9 cellular contexts compared by ENCODE assay signal in genomic region chr13:114035583-114036501, GRCh38.
DNase-seq lines count a peak whose midpoint lies in the region; ATAC-seq and TF ChIP-seq lines count a peak whose summit lies in the region.
"Had no signal": no experiment of that assay in that cellular context is flagged by ENCODE, and none has a peak within 500 bp of the region (broad histone marks: within the 10 kb centered on the region; RNA-seq: fewer than 3 reads in every experiment).

No MANE protein-coding gene starts in this region.

- H3K27ac ChIP-seq in mesenchymal stem cell (ENCODE audit: low read length, poor library complexity, severe bottlenecking), result peak overlapping the region; percentile 55
- H3K27ac ChIP-seq in mesendoderm (ENCODE audit: low read depth, low read length), result no peak overlapping the region

- H3K79me2 ChIP-seq in mesendoderm (ENCODE audit: control insufficient read depth, insufficient read depth, low read length), result no peaks in the 10 kb centered on the region

- no peak overlapping the region for H3K23ac ChIP-seq in mesenchymal stem cell (ENCODE audit: low read length in 2 of 2)
- H3K23ac ChIP-seq in mesendoderm (ENCODE audit: low read length), result no peak overlapping the region

- peaks cover 37 to 73% of the 10 kb centered on the region in 2 experiments for H3K36me3 ChIP-seq in mesenchymal stem cell (ENCODE audit: control insufficient read depth in 1 of 2, insufficient read depth in 2 of 2, low read depth in 1 of 2, low read length in 2 of 2)
- H3K36me3 ChIP-seq in mesendoderm (ENCODE audit: control insufficient read depth, insufficient read depth, low read length), result no peaks in the 10 kb centered on the region
- no peaks in the 10 kb centered on the region for H3K36me3 ChIP-seq in mucosa of descending colon (ENCODE audit: low read depth)

- H3K4me3 ChIP-seq in mesenchymal stem cell (ENCODE audit: insufficient read depth in 1 of 2, low read depth in 1 of 2, low read length in 2 of 2) (peak overlapping the region in 1 of 2 experiments; percentile 65), mesendoderm (ENCODE audit: low read length) (no peak overlapping the region), mucosa of descending colon (no peak overlapping the region)

- H3K9me3 ChIP-seq in mesenchymal stem cell (ENCODE audit: control insufficient read depth, low read length) (no peaks in the 10 kb centered on the region), mucosa of descending colon (no peaks in the 10 kb centered on the region)

- no peak overlapping the region for H3K56ac ChIP-seq in mesendoderm (ENCODE audit: low read length)

- H2BK120ac ChIP-seq in mesenchymal stem cell (ENCODE audit: low read depth, low read length), result no peak overlapping the region
- no peak overlapping the region for H2BK120ac ChIP-seq in mesendoderm (ENCODE audit: low read depth, low read length)

- H3K27me3 Mint-ChIP-seq in activated naive CD8-positive, alpha-beta T cell, result no peaks in the 10 kb centered on the region
- H3K27me3 Mint-ChIP-seq in activated naive CD8-positive, alpha-beta T cell treated with anti-CD3 and anti-CD28 coated beads, Interleukin-2, amount 50 U/mL, for 24 hours, result no peaks in the 10 kb centered on the region
- H3K27me3 Mint-ChIP-seq in endothelial cell (ENCODE audit: unreplicated experiment) (peaks cover 17% of the 10 kb centered on the region), type B pancreatic cell (no peaks in the 10 kb centered on the region)
- H3K27me3 Mint-ChIP-seq: naive thymus-derived CD8-positive, alpha-beta T cell had no signal

- H2AK5ac ChIP-seq in mesenchymal stem cell (ENCODE audit: low read length, severe bottlenecking) (peak overlapping the region; percentile 33), mesendoderm (ENCODE audit: low read length) (no peak overlapping the region)

- H3K4me1 Mint-ChIP-seq in activated naive CD8-positive, alpha-beta T cell (ENCODE audit: low read depth), result peaks cover 26% of the 10 kb centered on the region
- H3K4me1 Mint-ChIP-seq in activated naive CD8-positive, alpha-beta T cell treated with anti-CD3 and anti-CD28 coated beads, Interleukin-2, amount 50 U/mL, for 24 hours, result peaks cover 7% of the 10 kb centered on the region
- H3K4me1 Mint-ChIP-seq in endothelial cell (ENCODE audit: unreplicated experiment) (peaks cover 33% of the 10 kb centered on the region), type B pancreatic cell (ENCODE audit: unreplicated experiment) (peaks cover 35% of the 10 kb centered on the region)

- intact Hi-C loops in mucosa of descending colon (cut with DNase I, micrococcal nuclease), result no loop called here

- H3K18ac ChIP-seq in mesenchymal stem cell (ENCODE audit: low read depth in 1 of 2, low read length in 2 of 2) (peak overlapping the region in 1 of 2 experiments; percentile 1), mesendoderm (ENCODE audit: low read length) (no peak overlapping the region)

- 73% methylated on average over 39 of the region's 39 CpGs for WGBS in mesenchymal stem cell
- no CpG with 5 or more reads among the region's 39 CpGs for WGBS in mesendoderm (ENCODE audit: extremely low coverage, insufficient coverage, low lambda C conversion rate)

- no peak overlapping the region for H4K5ac ChIP-seq in mesendoderm (ENCODE audit: low read length)

- H3K4me2 ChIP-seq in mesenchymal stem cell (ENCODE audit: low read length, poor library complexity, severe bottlenecking), result no peak overlapping the region
- H3K4me2 ChIP-seq in mesendoderm (ENCODE audit: low read length), result no peak overlapping the region

- H3K79me1 ChIP-seq in mesenchymal stem cell (replicated peaks; ENCODE audit: low read length, poor library complexity, severe bottlenecking) (no peaks in the 10 kb centered on the region), mesendoderm (ENCODE audit: low read length) (peaks cover 5% of the 10 kb centered on the region)

- peak overlapping the region; percentile 27 for H4K8ac ChIP-seq in mesenchymal stem cell (ENCODE audit: low read length)
- no peak overlapping the region for H4K8ac ChIP-seq in mesendoderm (ENCODE audit: low read depth, low read length)

- H2BK5ac ChIP-seq in mesenchymal stem cell (ENCODE audit: low read depth, low read length, poor library complexity, severe bottlenecking), result no peak overlapping the region
- no peak overlapping the region for H2BK5ac ChIP-seq in mesendoderm (ENCODE audit: low read length)

- no peak overlapping the region for H3K4me3 Mint-ChIP-seq in activated naive CD8-positive, alpha-beta T cell
- H3K4me3 Mint-ChIP-seq in activated naive CD8-positive, alpha-beta T cell treated with anti-CD3 and anti-CD28 coated beads, Interleukin-2, amount 50 U/mL, for 24 hours, result no peak overlapping the region
- H3K4me3 Mint-ChIP-seq in endothelial cell (ENCODE audit: unreplicated experiment) (no peak overlapping the region), type B pancreatic cell (peak overlapping the region; percentile 22)

- H3K27ac Mint-ChIP-seq in activated naive CD8-positive, alpha-beta T cell, result peak overlapping the region; percentile 66
- no peak overlapping the region for H3K27ac Mint-ChIP-seq in activated naive CD8-positive, alpha-beta T cell treated with anti-CD3 and anti-CD28 coated beads, Interleukin-2, amount 50 U/mL, for 24 hours
- peak overlapping the region; percentile 36 for H3K27ac Mint-ChIP-seq in endothelial cell (ENCODE audit: unreplicated experiment)
- no peak overlapping the region for H3K27ac Mint-ChIP-seq in type B pancreatic cell

- H3K9ac ChIP-seq in mesenchymal stem cell (ENCODE audit: low read length), result peak overlapping the region; percentile 72
- no peak overlapping the region for H3K9ac ChIP-seq in mesendoderm (ENCODE audit: low read length)

- no peak for DNase-seq in activated naive CD8-positive, alpha-beta T cell treated with anti-CD3 and anti-CD28 coated beads, Interleukin-2, amount 50 U/mL, for 24 hours
- DNase-seq in endothelial cell (ENCODE audit: low spot score), result peak; percentile 47
- DNase-seq in mesenchymal stem cell, result no peak
- DNase-seq in type B pancreatic cell (ENCODE audit: extremely low spot score, unreplicated experiment), result no peak
- DNase-seq in mesendoderm, result no peak
- no peak for DNase-seq in LoVo (ENCODE audit: low spot score)
- no peak for DNase-seq in mucosa of descending colon
- DNase-seq: naive thymus-derived CD8-positive, alpha-beta T cell had no signal

- H3K9me3 Mint-ChIP-seq in activated naive CD8-positive, alpha-beta T cell (ENCODE audit: low read depth), result no peaks in the 10 kb centered on the region
- H3K9me3 Mint-ChIP-seq in activated naive CD8-positive, alpha-beta T cell treated with anti-CD3 and anti-CD28 coated beads, Interleukin-2, amount 50 U/mL, for 24 hours, result no peaks in the 10 kb centered on the region
- H3K9me3 Mint-ChIP-seq in endothelial cell (ENCODE audit: unreplicated experiment), result no peaks in the 10 kb centered on the region
- no peaks in the 10 kb centered on the region for H3K9me3 Mint-ChIP-seq in type B pancreatic cell

- TF ChIP-seq CTCF in endothelial cell (IDR thresholded peaks at IDR 0.05; ENCODE audit: unreplicated experiment), result no peak
- no peak for TF ChIP-seq CTCF in type B pancreatic cell (conservative IDR thresholded peaks at IDR 0.05)
- TF ChIP-seq CTCF in mucosa of descending colon (IDR thresholded peaks at IDR 0.05), result no peak

- H2BK12ac ChIP-seq in mesenchymal stem cell (ENCODE audit: low read length in 2 of 2), result no peak overlapping the region

- H3K4me1 ChIP-seq in mesenchymal stem cell (ENCODE audit: control insufficient read depth, insufficient read depth, low read depth, low read length) (peaks cover 70% of the 10 kb centered on the region), mesendoderm (ENCODE audit: control insufficient read depth, low read depth, low read length) (no peaks in the 10 kb centered on the region), mucosa of descending colon (ENCODE audit: low read depth) (no peaks in the 10 kb centered on the region)

- H3K36me3 Mint-ChIP-seq in activated naive CD8-positive, alpha-beta T cell, result no peaks in the 10 kb centered on the region
- H3K36me3 Mint-ChIP-seq in activated naive CD8-positive, alpha-beta T cell treated with anti-CD3 and anti-CD28 coated beads, Interleukin-2, amount 50 U/mL, for 24 hours (ENCODE audit: low read depth), result peaks cover 11% of the 10 kb centered on the region
- H3K36me3 Mint-ChIP-seq in endothelial cell (ENCODE audit: low read depth, unreplicated experiment) (peaks cover 23% of the 10 kb centered on the region), type B pancreatic cell (no peaks in the 10 kb centered on the region)

- no peak overlapping the region for H3K14ac ChIP-seq in mesenchymal stem cell (ENCODE audit: low read length in 2 of 2)

- H3K4ac ChIP-seq in mesenchymal stem cell (ENCODE audit: low read depth in 1 of 2, low read length in 2 of 2) (no peak overlapping the region), mesendoderm (ENCODE audit: low read depth, low read length) (no peak overlapping the region)

- no peak overlapping the region for H2AFZ ChIP-seq in mesenchymal stem cell (ENCODE audit: low read depth, low read length)

- H2BK15ac ChIP-seq in mesenchymal stem cell (ENCODE audit: low read depth, poor library complexity, severe bottlenecking) (no peak overlapping the region), mesendoderm (replicated peaks; ENCODE audit: low read depth) (no peak overlapping the region)

- ATAC-seq in activated naive CD8-positive, alpha-beta T cell treated with anti-CD3 and anti-CD28 coated beads, Interleukin-2, amount 50 U/mL, for 24 hours, result no peak
- ATAC-seq in mucosa of descending colon, result no peak
- ATAC-seq: naive thymus-derived CD8-positive, alpha-beta T cell had no signal

- no peaks in the 10 kb centered on the region for H3K27me3 ChIP-seq in mesenchymal stem cell (ENCODE audit: control insufficient read depth in 1 of 2, insufficient read depth in 1 of 2, low read length in 2 of 2)
- no peaks in the 10 kb centered on the region for H3K27me3 ChIP-seq in mesendoderm (ENCODE audit: insufficient read depth, low read length, poor library complexity)

- no peak overlapping the region for H4K91ac ChIP-seq in mesenchymal stem cell (ENCODE audit: low read length)

Comparison
In these comparisons a context has a peak if more than half of its experiments do, and no peak if none do; other contexts are left out.
1. H3K27ac Mint-ChIP-seq: peak in activated naive CD8-positive, alpha-beta T cell (single experiment) and endothelial cell (single experiment); none in activated naive CD8-positive, alpha-beta T cell treated with anti-CD3 and anti-CD28 coated beads, Interleukin-2, amount 50 U/mL, for 24 hours (single experiment) and type B pancreatic cell (single experiment).